16 cellular contexts compared by ENCODE assay signal in the genomic region with DNA sequence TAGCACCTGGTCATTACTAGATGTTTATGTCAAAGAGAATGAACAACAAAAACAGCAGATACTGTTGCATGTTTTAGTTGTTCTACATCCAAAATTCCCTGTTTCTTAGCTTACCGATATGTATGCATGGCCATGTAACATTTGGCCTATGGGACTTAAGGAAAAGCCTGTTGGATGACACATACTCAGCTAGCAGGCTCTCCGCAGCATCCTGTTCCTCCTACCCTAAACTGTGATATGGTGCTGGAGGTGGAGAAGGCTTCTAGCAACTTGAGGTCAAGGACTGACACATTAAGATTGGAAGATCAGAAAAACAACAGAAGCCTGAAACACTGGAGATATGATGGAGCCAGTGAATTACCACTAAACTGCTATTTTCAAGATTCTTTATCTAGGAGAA.
A peak's percentile ranks its signal among the peaks of the same experiment; 100 is the strongest.
DNase-seq lines count a peak whose midpoint lies in the region; ATAC-seq and TF ChIP-seq lines count a peak whose summit lies in the region.
"Had no signal": no experiment of that assay in that cellular context is flagged by ENCODE, and none has a peak within 500 bp of the region (broad histone marks: within the 10 kb centered on the region; RNA-seq: fewer than 3 reads in every experiment).

No MANE protein-coding gene starts in this region.

- peak overlapping the region; percentile 76 for H3K27ac ChIP-seq in mesodermal cell (ENCODE audit: low read depth, low read length, severe bottlenecking)
- H3K27ac ChIP-seq in H9 (ENCODE audit: insufficient read length, low read depth, low read length) = no peak overlapping the region
- H3K27ac ChIP-seq: GM23248 had no signal

- H2BK12ac ChIP-seq in H9 (ENCODE audit: insufficient read length, low read depth, low read length) = no peak overlapping the region

- H4K8ac ChIP-seq in H9 (replicated peaks; ENCODE audit: insufficient read length, low read depth, low read length) = no peak overlapping the region

- H2BK15ac ChIP-seq in H9 (ENCODE audit: low read depth, low read length) = no peak overlapping the region

- TF ChIP-seq CTCF in omental fat pad (IDR thresholded peaks at IDR 0.05) (no peak), H9 (conservative IDR thresholded peaks at IDR 0.05) (no peak)

- H2AK5ac ChIP-seq in H9 (ENCODE audit: insufficient read length, low read length) = no peak overlapping the region

- H3K79me2 ChIP-seq in H9 (ENCODE audit: insufficient read depth, low read length) = no peaks in the 10 kb centered on the region

- H4K5ac ChIP-seq in H9 (ENCODE audit: insufficient read length, low read depth, low read length) = no peak overlapping the region

- H3K23ac ChIP-seq in H9 (ENCODE audit: insufficient read length, low read depth, low read length) = no peak overlapping the region

- H3K9me3 ChIP-seq in mesodermal cell (ENCODE audit: control insufficient read depth, low read length) (no peaks in the 10 kb centered on the region), H9 (ENCODE audit: control insufficient read depth, low read depth, low read length) (no peaks in the 10 kb centered on the region)

- peaks cover 26 to 29% of the 10 kb centered on the region in 2 experiments for H3K4me1 Mint-ChIP-seq in H9
- H3K4me1 Mint-ChIP-seq: B cell had no signal

- H4K20me1 ChIP-seq in H9 (ENCODE audit: control insufficient read depth, insufficient read depth, insufficient read length) = no peaks in the 10 kb centered on the region

- no peak overlapping the region for H3K56ac ChIP-seq in H9 (ENCODE audit: insufficient read length, low read depth, low read length)

- H3K4ac ChIP-seq in H9 (ENCODE audit: low read depth, low read length) = no peak overlapping the region

- no peak overlapping the region for H3T11ph ChIP-seq in H9 (ENCODE audit: low read length)

- DNase-seq in iPS-NIHi7 (ENCODE audit: extremely low spot score) (peak; percentile 27), omental fat pad (ENCODE audit: low spot score) (no peak), NCI-H1694 (lab: John Stamatoyannopoulos, UW) (no peak), H9 (no peak)
- no peak for DNase-seq in stimulated activated CD4-positive, alpha-beta T cell treated with anti-CD3 and anti-CD28 coated beads, Interleukin-2, amount 100 ng/mL, for 48 hours
- DNase-seq: C1 segment of cervical spinal cord; Calu3; CD4-positive, alpha-beta T cell; DMS 273 treated with DMSO at 0.1 percent for 48 hours; DMS79; GM23248 had no signal

- H3K4me2 ChIP-seq in H9 (ENCODE audit: insufficient read depth, insufficient read length, low read length) = no peak overlapping the region

- no peak overlapping the region for H3K18ac ChIP-seq in H9 (ENCODE audit: insufficient read length, low read depth, low read length)

- H3K4me3 Mint-ChIP-seq in H9 = no peak overlapping the region
- H3K4me3 Mint-ChIP-seq: B cell; CD4-positive, alpha-beta T cell had no signal

- no peaks in the 10 kb centered on the region for H3K36me3 Mint-ChIP-seq in H9 (ENCODE audit: insufficient read depth in 1 of 3, low read depth in 3 of 3)

- H3K79me1 ChIP-seq in H9 (ENCODE audit: insufficient read depth, low read depth, low read length, poor library complexity, severe bottlenecking) = no peaks in the 10 kb centered on the region

- no peaks in the 10 kb centered on the region for H3K36me3 ChIP-seq in mesodermal cell (ENCODE audit: control insufficient read depth, insufficient read depth, low read length)

- H3K9me3 Mint-ChIP-seq in H9 = no peaks in the 10 kb centered on the region

- H3K27me3 Mint-ChIP-seq in H9 (ENCODE audit: low read depth) = no peaks in the 10 kb centered on the region
- H3K27me3 Mint-ChIP-seq: B cell; CD4-positive, alpha-beta T cell had no signal

- H2BK20ac ChIP-seq in H9 (ENCODE audit: low read depth, low read length, poor library complexity, severe bottlenecking) = no peak overlapping the region

- no peak overlapping the region for H3K27ac Mint-ChIP-seq in H9
- H3K27ac Mint-ChIP-seq: B cell; CD4-positive, alpha-beta T cell had no signal

- no peak overlapping the region for H2BK5ac ChIP-seq in H9 (ENCODE audit: insufficient read length, low read length)

- WGBS in mesodermal cell (ENCODE audit: insufficient coverage in 2 of 2), 2 experiments = 44% methylated on average over 1 of the region's 2 CpGs; no CpG with 5 or more reads in 1 of the 2 experiments
- WGBS in H9 (ENCODE audit: extremely low coverage, insufficient read length, low lambda C conversion rate) = no CpG with 5 or more reads among the region's 2 CpGs

- H2AFZ ChIP-seq in H9 (ENCODE audit: low read length) = no peak overlapping the region
- H2AFZ ChIP-seq: GM23248 had no signal

- H3K4me1 ChIP-seq in mesodermal cell (ENCODE audit: control insufficient read depth, insufficient read depth, low read length, poor library complexity, severe bottlenecking) = peaks cover 11% of the 10 kb centered on the region
- H3K4me1 ChIP-seq in H9 (ENCODE audit: insufficient read depth, low read length) = peaks cover 3% of the 10 kb centered on the region; the same call in 1 of the 2 replicates

- H3K9ac ChIP-seq in H9 (ENCODE audit: extremely low read depth, insufficient read length, low read length) = no peak overlapping the region
- H3K9ac ChIP-seq: GM23248 had no signal

- H3K23me2 ChIP-seq in H9 (ENCODE audit: insufficient read length, low read depth, low read length, poor library complexity, severe bottlenecking) = no peaks in the 10 kb centered on the region

- H4K91ac ChIP-seq in H9 (ENCODE audit: insufficient read length, low read depth, low read length) = no peak overlapping the region

- H3K14ac ChIP-seq in H9 (ENCODE audit: insufficient read depth, low read length) = no peak overlapping the region

- ATAC-seq in omental fat pad (ENCODE audit: low FRiP score) (peak; percentile 38), HG02642 (IDR thresholded peaks at IDR 0.05; ENCODE audit: poor library complexity, unreplicated experiment) (no peak)
- ATAC-seq: GM12878 had no signal

- no peaks in the 10 kb centered on the region for H3K27me3 ChIP-seq in H9 (ENCODE audit: insufficient read depth, low read length)

- H3K4me3 ChIP-seq in mesodermal cell (ENCODE audit: extremely low read depth, insufficient read depth, low read length, poor library complexity, severe bottlenecking) = no peak overlapping the region
- H3K4me3 ChIP-seq: GM12878, GM23248 had no signal

- no peak overlapping the region for H2BK120ac ChIP-seq in H9 (ENCODE audit: low read depth, low read length, poor library complexity, severe bottlenecking)

TF ChIP-seq in PFSK-1, 5 proteins besides CTCF, POLR2A, EP300 and RAD21:
- TF ChIP-seq SIN3A (IDR thresholded peaks at IDR 0.05; ENCODE audit: borderline replicate concordance, insufficient read depth, low read length) = no peak
- TF ChIP-seq POLR2AphosphoS5 (IDR thresholded peaks at IDR 0.05; ENCODE audit: low read depth, low read length) = peak; percentile 33; the same call in 1 of the 2 replicates
- no peak for TF ChIP-seq FOXP2 (optimal IDR thresholded peaks at IDR 0.05; ENCODE audit: borderline replicate concordance, extremely low read depth, extremely low read length, insufficient read depth)
- TF ChIP-seq REST (IDR thresholded peaks at IDR 0.05; ENCODE audit: insufficient read depth in 1 of 2, low read depth in 2 of 2, low read length in 2 of 2) = no peak
- TF ChIP-seq TAF1 (IDR thresholded peaks at IDR 0.05; ENCODE audit: borderline replicate concordance, insufficient read depth, low read length) = no peak
